25 cellular contexts compared by ENCODE assay signal in the genomic region with DNA sequence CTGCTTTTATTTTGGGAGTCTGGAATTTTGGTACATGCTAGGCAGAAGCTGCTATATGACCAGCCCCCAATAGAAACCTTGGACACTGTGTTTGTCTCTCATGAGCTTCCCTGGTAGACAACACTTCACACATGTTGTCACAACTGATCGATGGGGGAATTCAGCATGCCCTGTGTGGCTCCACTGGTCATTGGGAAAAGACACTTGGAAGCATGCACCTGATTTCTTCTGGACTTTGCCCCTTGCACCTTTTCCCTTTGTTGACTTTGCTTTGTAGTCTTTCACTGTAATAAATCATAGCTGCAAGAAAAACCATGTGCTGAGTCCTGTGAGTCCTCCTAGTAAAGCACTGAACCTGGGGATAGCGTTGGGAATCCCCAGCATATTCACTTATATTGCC. TPM values are rescaled to one million over a fixed set of nuclear protein-coding genes. Genes with fewer than 3 reads are reported as not detected.
DNase-seq lines count a peak whose midpoint lies in the region; ATAC-seq and TF ChIP-seq lines count a peak whose summit lies in the region.
"Had no signal": no experiment of that assay in that cellular context is flagged by ENCODE, and none has a peak within 500 bp of the region (broad histone marks: within the 10 kb centered on the region; RNA-seq: fewer than 3 reads in every experiment).

No MANE protein-coding gene starts in this region.

- H3K4me1 ChIP-seq in body of pancreas (peaks cover 11% of the 10 kb centered on the region), liver (ENCODE audit: control insufficient read depth in 4 of 4, insufficient read depth in 4 of 4, low read length in 3 of 4) (peaks cover 0 to 5% (median 2%) of the 10 kb centered on the region in 4 donors)
- no peaks in the 10 kb centered on the region for H3K4me1 ChIP-seq in naive thymus-derived CD4-positive, alpha-beta T cell (ENCODE audit: control insufficient read depth in 2 of 2, insufficient read depth in 2 of 2, low read length in 2 of 2)

- H3K4me3 Mint-ChIP-seq in naive thymus-derived CD4-positive, alpha-beta T cell, result no peak overlapping the region
- H3K4me3 Mint-ChIP-seq: CD8-positive, alpha-beta T cell had no signal

- H3K36me3 Mint-ChIP-seq in naive thymus-derived CD4-positive, alpha-beta T cell, result no peaks in the 10 kb centered on the region
- H3K36me3 Mint-ChIP-seq: CD8-positive, alpha-beta T cell had no signal

- H3K36me3 ChIP-seq in body of pancreas (replicated peaks in 1 of 2; ENCODE audit: insufficient read depth in 1 of 2, low read depth in 2 of 2) (no peaks in the 10 kb centered on the region), liver (ENCODE audit: control insufficient read depth in 4 of 4, insufficient read depth in 3 of 4, low read depth in 1 of 4, low read length in 3 of 4) (no peaks in the 10 kb centered on the region)
- H3K36me3 ChIP-seq in naive thymus-derived CD4-positive, alpha-beta T cell (ENCODE audit: control insufficient read depth in 2 of 3, insufficient read depth in 3 of 3, low read length in 3 of 3), result no peaks in the 10 kb centered on the region

- no peak overlapping the region for H3K9ac ChIP-seq in liver (ENCODE audit: low read depth in 1 of 2, low read length in 2 of 2)
- H3K9ac ChIP-seq: KMS-11 had no signal

- peaks cover 3 to 16% (median 9%) of the 10 kb centered on the region in 5 donors for H3K27me3 Mint-ChIP-seq in naive thymus-derived CD4-positive, alpha-beta T cell

- no peaks in the 10 kb centered on the region for H3K4me1 Mint-ChIP-seq in naive thymus-derived CD4-positive, alpha-beta T cell

- H3K27ac Mint-ChIP-seq in naive thymus-derived CD4-positive, alpha-beta T cell, result no peak overlapping the region
- H3K27ac Mint-ChIP-seq: CD8-positive, alpha-beta T cell had no signal

- H3K27me3 ChIP-seq in body of pancreas, result no peaks in the 10 kb centered on the region
- no peaks in the 10 kb centered on the region for H3K27me3 ChIP-seq in liver (ENCODE audit: control insufficient read depth in 4 of 4, insufficient read depth in 4 of 4, low read length in 3 of 4)
- no peaks in the 10 kb centered on the region for H3K27me3 ChIP-seq in naive thymus-derived CD4-positive, alpha-beta T cell (ENCODE audit: control insufficient read depth in 2 of 2, insufficient read depth in 2 of 2, low read length in 2 of 2)

- no peaks in the 10 kb centered on the region for H3K9me3 ChIP-seq in body of pancreas
- no peaks in the 10 kb centered on the region for H3K9me3 ChIP-seq in liver (ENCODE audit: control insufficient read depth in 4 of 4, low read length in 3 of 4)
- H3K9me3 ChIP-seq in naive thymus-derived CD4-positive, alpha-beta T cell (ENCODE audit: control insufficient read depth in 2 of 3, low read length in 3 of 3), result no peaks in the 10 kb centered on the region

- TF ChIP-seq CTCF in 22Rv1 (IDR thresholded peaks at IDR 0.05), result no peak
- no peak for TF ChIP-seq CTCF in body of pancreas (IDR thresholded peaks at IDR 0.05)
- TF ChIP-seq CTCF in liver (IDR thresholded peaks at IDR 0.05; ENCODE audit: low read depth, low read length, missing input control), result no peak

- POLR2A ChIA-PET in naive thymus-derived CD4-positive, alpha-beta T cell (lab: Charles Lee), result no interaction called here

- H3K9me3 Mint-ChIP-seq in naive thymus-derived CD4-positive, alpha-beta T cell, result peaks cover 0 to 14% (median 5%) of the 10 kb centered on the region in 11 donors

- WGBS in body of pancreas, 2 donors, result 12 to 13% methylated on average over 2 of the region's 2 CpGs
- 71% methylated on average over 2 of the region's 2 CpGs for WGBS in liver

- intact Hi-C loops in body of pancreas (cut with DNase I), result no loop called here
- intact Hi-C loops in naive thymus-derived CD4-positive, alpha-beta T cell (cut with micrococcal nuclease), result no loop called here

- ATAC-seq in body of pancreas, result peak; percentile 45
- ATAC-seq in SK-N-SH treated with all-trans-retinoic acid at 6 μM for 48 hours, result no peak
- no peak for ATAC-seq in naive thymus-derived CD4-positive, alpha-beta T cell
- no peak for ATAC-seq in HG03175 (IDR thresholded peaks at IDR 0.05; ENCODE audit: unreplicated experiment)
- ATAC-seq: CD8-positive, alpha-beta T cell; Panc1 had no signal

- DNase-seq in HT-29 (ENCODE audit: low spot score) (peak; percentile 93), body of pancreas (peak in 2 of 4 donors; percentile 25 to 34), NK-92 (lab: John Stamatoyannopoulos, UW; ENCODE audit: unreplicated experiment) (no peak)
- DNase-seq in naive thymus-derived CD4-positive, alpha-beta T cell, result no peak
- DNase-seq: AML-193; C1 segment of cervical spinal cord; CD8-positive, alpha-beta T cell; DMS79; H7; IMR-90; MV-4-11; NCI-H1105 treated with DMSO at 0.1 percent for 48 hours; NCI-H2081; NCI-H2171 treated with DMSO at 0.1 percent for 48 hours; NCI-H748 treated with DMSO at 0.1 percent for 48 hours had no signal

- H3K4me3 ChIP-seq in body of pancreas, result no peak overlapping the region
- H3K4me3 ChIP-seq in liver (ENCODE audit: low read depth in 1 of 3, low read length in 3 of 3), result no peak overlapping the region
- no peak overlapping the region for H3K4me3 ChIP-seq in naive thymus-derived CD4-positive, alpha-beta T cell (ENCODE audit: low read length)

- H3K27ac ChIP-seq in 22Rv1, result peak overlapping the region; percentile 36
- no peak overlapping the region for H3K27ac ChIP-seq in body of pancreas
- H3K27ac ChIP-seq in liver (ENCODE audit: low read depth in 1 of 2, low read length in 2 of 2), result no peak overlapping the region
- H3K27ac ChIP-seq in naive thymus-derived CD4-positive, alpha-beta T cell (ENCODE audit: low read depth, low read length), result no peak overlapping the region
- H3K27ac ChIP-seq: HL-60, KMS-11 had no signal

- no peak for TF ChIP-seq POLR2A in body of pancreas (IDR thresholded peaks at IDR 0.05)

- CTCF ChIA-PET in naive thymus-derived CD4-positive, alpha-beta T cell (lab: Charles Lee), result no interaction called here

- no peak for TF ChIP-seq RAD21 in liver (IDR thresholded peaks at IDR 0.05)

TF ChIP-seq in liver, 16 proteins besides CTCF, POLR2A, EP300 and RAD21 (continues in another document):
- TF ChIP-seq, protein P1, sequence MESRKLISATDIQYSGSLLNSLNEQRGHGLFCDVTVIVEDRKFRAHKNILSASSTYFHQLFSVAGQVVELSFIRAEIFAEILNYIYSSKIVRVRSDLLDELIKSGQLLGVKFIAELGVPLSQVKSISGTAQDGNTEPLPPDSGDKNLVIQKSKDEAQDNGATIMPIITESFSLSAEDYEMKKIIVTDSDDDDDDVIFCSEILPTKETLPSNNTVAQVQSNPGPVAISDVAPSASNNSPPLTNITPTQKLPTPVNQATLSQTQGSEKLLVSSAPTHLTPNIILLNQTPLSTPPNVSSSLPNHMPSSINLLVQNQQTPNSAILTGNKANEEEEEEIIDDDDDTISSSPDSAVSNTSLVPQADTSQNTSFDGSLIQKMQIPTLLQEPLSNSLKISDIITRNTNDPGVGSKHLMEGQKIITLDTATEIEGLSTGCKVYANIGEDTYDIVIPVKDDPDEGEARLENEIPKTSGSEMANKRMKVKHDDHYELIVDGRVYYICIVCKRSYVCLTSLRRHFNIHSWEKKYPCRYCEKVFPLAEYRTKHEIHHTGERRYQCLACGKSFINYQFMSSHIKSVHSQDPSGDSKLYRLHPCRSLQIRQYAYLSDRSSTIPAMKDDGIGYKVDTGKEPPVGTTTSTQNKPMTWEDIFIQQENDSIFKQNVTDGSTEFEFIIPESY (IDR thresholded peaks at IDR 0.05), result no peak
- TF ChIP-seq FOXA1 (IDR thresholded peaks at IDR 0.05) (no peak), JUND (IDR thresholded peaks at IDR 0.05) (no peak), NR2F2 (IDR thresholded peaks at IDR 0.05) (no peak), HNF4A (conservative IDR thresholded peaks at IDR 0.05) (peak; percentile 41 to 52)

TF ChIP-seq in SK-N-SH treated with all-trans-retinoic acid at 6 μM for 48 hours, 23 proteins besides CTCF, POLR2A, EP300 and RAD21:
- TF ChIP-seq ZFP3 (CRISPR knock-in tag; IDR thresholded peaks at IDR 0.05) (no peak), TCF4 (CRISPR knock-in tag; IDR thresholded peaks at IDR 0.05; ENCODE audit: borderline replicate concordance) (no peak), CSDC2 (CRISPR knock-in tag; IDR thresholded peaks at IDR 0.05) (no peak), ISL1 (CRISPR knock-in tag; IDR thresholded peaks at IDR 0.05) (no peak), ESRRG (CRISPR knock-in tag; IDR thresholded peaks at IDR 0.05) (no peak), RARB (CRISPR knock-in tag; IDR thresholded peaks at IDR 0.05) (no peak)
- TF ChIP-seq, protein P2, sequence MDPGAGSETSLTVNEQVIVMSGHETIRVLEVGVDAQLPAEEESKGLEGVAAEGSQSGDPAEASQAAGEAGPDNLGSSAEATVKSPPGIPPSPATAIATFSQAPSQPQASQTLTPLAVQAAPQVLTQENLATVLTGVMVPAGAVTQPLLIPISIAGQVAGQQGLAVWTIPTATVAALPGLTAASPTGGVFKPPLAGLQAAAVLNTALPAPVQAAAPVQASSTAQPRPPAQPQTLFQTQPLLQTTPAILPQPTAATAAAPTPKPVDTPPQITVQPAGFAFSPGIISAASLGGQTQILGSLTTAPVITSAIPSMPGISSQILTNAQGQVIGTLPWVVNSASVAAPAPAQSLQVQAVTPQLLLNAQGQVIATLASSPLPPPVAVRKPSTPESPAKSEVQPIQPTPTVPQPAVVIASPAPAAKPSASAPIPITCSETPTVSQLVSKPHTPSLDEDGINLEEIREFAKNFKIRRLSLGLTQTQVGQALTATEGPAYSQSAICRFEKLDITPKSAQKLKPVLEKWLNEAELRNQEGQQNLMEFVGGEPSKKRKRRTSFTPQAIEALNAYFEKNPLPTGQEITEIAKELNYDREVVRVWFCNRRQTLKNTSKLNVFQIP (CRISPR knock-in tag; IDR thresholded peaks at IDR 0.05; ENCODE audit: borderline replicate concordance, low read depth), result no peak

RNA-seq across cellular contexts. Expression of a gene that starts 7.9 kb away (rescaled TPM):
- not detected in 2 replicates for total RNA-seq in HT-29 (2014; rRNA removed; shearing (Covaris generic))
- total RNA-seq in body of pancreas, result not detected
- not detected for total RNA-seq in liver
- not detected for polyA plus RNA-seq in liver
- total RNA-seq in naive thymus-derived CD4-positive, alpha-beta T cell, result not detected
- not detected for polyA plus RNA-seq in naive thymus-derived CD4-positive, alpha-beta T cell
- total RNA-seq: A172; CD8-positive, alpha-beta T cell; H7; HT1080; IMR-90 had no signal
- polyA plus RNA-seq: AG04450, IMR-90 had no signal

RNA-seq across cellular contexts. Expression of a gene that starts 9.5 kb away (rescaled TPM):
- not detected in 2 replicates for total RNA-seq in HT-29 (2014; rRNA removed; shearing (Covaris generic))
- total RNA-seq in body of pancreas, result not detected
- not detected for total RNA-seq in liver
- not detected for polyA plus RNA-seq in liver
- not detected for total RNA-seq in naive thymus-derived CD4-positive, alpha-beta T cell
- not detected for polyA plus RNA-seq in naive thymus-derived CD4-positive, alpha-beta T cell
- total RNA-seq: A172; CD8-positive, alpha-beta T cell; H7; HT1080; IMR-90 had no signal
- polyA plus RNA-seq: AG04450, IMR-90 had no signal

RNA-seq across cellular contexts. Expression of a gene that starts 42.5 kb away (rescaled TPM):
- total RNA-seq in HT-29 (2014; rRNA removed; shearing (Covaris generic)), result not detected in 2 replicates
- not detected for total RNA-seq in body of pancreas
- not detected for total RNA-seq in liver
- polyA plus RNA-seq in liver, result not detected
- not detected for total RNA-seq in naive thymus-derived CD4-positive, alpha-beta T cell
- not detected for polyA plus RNA-seq in naive thymus-derived CD4-positive, alpha-beta T cell
- total RNA-seq: A172; CD8-positive, alpha-beta T cell; H7; HT1080; IMR-90 had no signal
- polyA plus RNA-seq: AG04450, IMR-90 had no signal

RNA-seq across cellular contexts. Expression of a gene that starts 48.4 kb away (rescaled TPM):
- total RNA-seq in HT-29 (2014; rRNA removed; shearing (Covaris generic)), result not detected in 2 replicates
- total RNA-seq in body of pancreas (not detected), liver (not detected)
- not detected for polyA plus RNA-seq in liver
- total RNA-seq in naive thymus-derived CD4-positive, alpha-beta T cell, result not detected
- not detected for polyA plus RNA-seq in naive thymus-derived CD4-positive, alpha-beta T cell
- total RNA-seq: A172; CD8-positive, alpha-beta T cell; H7; HT1080; IMR-90 had no signal
- polyA plus RNA-seq: AG04450, IMR-90 had no signal
